Comparison of ENCODE assay signal across 1 cellular context in genomic region chr16:4339909-4340308, GRCh38.
A peak's percentile ranks its signal among the peaks of the same experiment; 100 is the strongest.
TF ChIP-seq lines count a peak whose summit lies in the region.

No MANE protein-coding gene starts in this region.

TF ChIP-seq in IMR-90, 13 proteins besides CTCF, POLR2A, EP300 and RAD21:
- no peak for TF ChIP-seq MAFK (IDR thresholded peaks at IDR 0.05; ENCODE audit: low read depth, low read length)
- TF ChIP-seq SMC3 (IDR thresholded peaks at IDR 0.05; ENCODE audit: low read depth, low read length), result 0 out of 2 replicates have a peak, but pooled peaks have one; percentile 12
TF ChIP-seq in IMR-90: peak in this region for 1.
